In the genomic region with DNA sequence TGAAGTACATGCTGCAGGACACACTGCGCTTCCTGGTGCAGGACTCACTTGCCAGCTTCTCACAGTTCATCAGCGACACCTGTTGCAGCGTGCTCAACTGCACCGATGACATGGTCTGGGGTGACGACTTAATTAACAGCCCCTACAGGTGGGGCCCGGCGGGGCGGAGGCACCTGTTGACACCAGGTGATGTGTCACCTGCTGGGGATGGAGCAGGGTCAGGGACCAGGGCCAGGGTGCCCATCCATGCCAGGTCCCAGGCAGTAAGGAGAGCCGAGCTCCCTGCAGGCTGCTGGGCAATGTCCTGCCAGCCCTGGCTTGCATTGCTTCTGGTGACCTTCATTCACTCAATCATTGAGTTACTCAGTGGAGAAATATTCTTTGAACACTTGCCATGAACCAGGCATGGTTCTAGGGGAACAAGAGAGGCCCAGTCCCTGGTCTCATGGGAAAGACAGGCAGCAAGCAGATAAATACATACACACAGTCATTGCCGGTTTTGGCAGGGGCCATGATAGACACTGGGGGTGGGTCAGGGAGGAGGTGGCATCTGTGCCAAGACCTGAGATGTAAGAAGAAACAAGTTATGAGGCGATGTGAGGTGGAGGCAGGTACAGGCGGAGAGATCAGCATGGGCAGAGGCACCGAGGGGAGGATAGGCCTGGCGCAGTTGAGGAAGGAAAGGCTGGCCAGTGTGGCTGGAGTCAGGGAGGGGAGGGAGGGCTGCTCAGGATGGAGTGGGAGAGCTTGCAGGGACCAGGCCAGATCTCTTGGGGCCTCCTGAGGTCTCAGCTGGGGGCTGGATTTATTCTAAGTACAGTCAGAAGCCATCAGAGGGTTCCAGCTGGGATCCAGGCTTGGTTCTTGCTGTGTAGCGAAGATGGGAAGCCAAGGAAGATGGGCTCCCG, we compare ENCODE assay signal across 15 cellular contexts. TPM values are rescaled to one million over a fixed set of nuclear protein-coding genes. Genes with fewer than 3 reads are reported as not detected.
DNase-seq lines count a peak whose midpoint lies in the region; ATAC-seq, FAIRE-seq and TF ChIP-seq lines count a peak whose summit lies in the region.
"Had no signal": no experiment of that assay in that cellular context is flagged by ENCODE, and none has a peak within 500 bp of the region (broad histone marks: within the 10 kb centered on the region; RNA-seq: fewer than 3 reads in every experiment).

No MANE protein-coding gene starts in this region.

- peak overlapping the region; percentile 25 for H3K27ac Mint-ChIP-seq in CD4-positive, alpha-beta T cell
- H3K27ac Mint-ChIP-seq: T-helper 2 cell treated with Interferon-gamma antibody and Interleukin-4, amounts not matched to agents 5 μg/mL and 100 μg/mL, for 36 hours had no signal

- H3K36me3 ChIP-seq in pancreas, result no peaks in the 10 kb centered on the region
- no peaks in the 10 kb centered on the region for H3K36me3 ChIP-seq in hepatocyte (replicated peaks; ENCODE audit: insufficient read depth, low read depth)
- no peaks in the 10 kb centered on the region for H3K36me3 ChIP-seq in BE2C
- H3K36me3 ChIP-seq in OCI-LY7 (ENCODE audit: insufficient read depth, low read length), result no peaks in the 10 kb centered on the region

- H3K9me3 Mint-ChIP-seq in CD4-positive, alpha-beta T cell, result no peaks in the 10 kb centered on the region
- H3K9me3 Mint-ChIP-seq: T-helper 2 cell treated with Interferon-gamma antibody and Interleukin-4, amounts not matched to agents 5 μg/mL and 100 μg/mL, for 36 hours had no signal

- H3K4me3 Mint-ChIP-seq in CD4-positive, alpha-beta T cell, result no peak overlapping the region
- H3K4me3 Mint-ChIP-seq: T-helper 2 cell treated with Interferon-gamma antibody and Interleukin-4, amounts not matched to agents 5 μg/mL and 100 μg/mL, for 36 hours had no signal

- WGBS in pancreas, 2 donors, result 64 to 67% methylated on average over 16 of the region's 16 CpGs
- WGBS in hepatocyte (ENCODE audit: low lambda C conversion rate, missing lambda C conversion rate), result 96% methylated on average over 16 of the region's 16 CpGs

- TF ChIP-seq CTCF in CD4-positive, alpha-beta T cell (IDR thresholded peaks at IDR 0.05), result no peak
- no peak for TF ChIP-seq CTCF in pancreas (IDR thresholded peaks at IDR 0.05)
- TF ChIP-seq CTCF in hepatocyte (IDR thresholded peaks at IDR 0.05; ENCODE audit: poor library complexity), result no peak
- no peak for TF ChIP-seq CTCF in BE2C (IDR thresholded peaks at IDR 0.05; ENCODE audit: low read depth, low read length)
- no peak for TF ChIP-seq CTCF in OCI-LY7 (conservative IDR thresholded peaks at IDR 0.05; ENCODE audit: low read length)

- H3K36me3 Mint-ChIP-seq in CD4-positive, alpha-beta T cell (ENCODE audit: low read depth), result peaks cover 60% of the 10 kb centered on the region

- ATAC-seq in CD4-positive, alpha-beta T cell (ENCODE audit: poor library complexity), result no peak
- peak; percentile 65 to 88 (median 73) for ATAC-seq in pancreas

- no peak overlapping the region for H3K27ac ChIP-seq in CD4-positive, alpha-beta T cell (ENCODE audit: low read depth, low read length)
- H3K27ac ChIP-seq in pancreas (peak overlapping the region in 3 of 4 donors; percentile 22 to 62 (median 41)), hepatocyte (no peak overlapping the region), OCI-LY7 (ENCODE audit: low read depth, low read length, poor library complexity, severe bottlenecking) (no peak overlapping the region)
- H3K27ac ChIP-seq: esophagus squamous epithelium, stomach had no signal

- BruUV-seq in OCI-LY7 (replicated peaks; lab: Mats Ljungman, UMichigan), result no TSS peak

- POLR2A ChIA-PET in CD4-positive, alpha-beta T cell (lab: Charles Lee), result no interaction called here
- POLR2A ChIA-PET in OCI-LY7 (lab: Charles Lee), result no interaction called here

- H3K27me3 ChIP-seq in CD4-positive, alpha-beta T cell (ENCODE audit: control insufficient read depth, insufficient read depth, low read length), result no peaks in the 10 kb centered on the region
- H3K27me3 ChIP-seq in pancreas (no peaks in the 10 kb centered on the region), hepatocyte (no peaks in the 10 kb centered on the region), BE2C (no peaks in the 10 kb centered on the region)
- H3K27me3 ChIP-seq: esophagus squamous epithelium, stomach had no signal

- no peak overlapping the region for H2AFZ ChIP-seq in hepatocyte
- H2AFZ ChIP-seq in OCI-LY7 (ENCODE audit: low read length), result no peak overlapping the region

- no peak overlapping the region for H3K4me3 ChIP-seq in pancreas
- no peak overlapping the region for H3K4me3 ChIP-seq in hepatocyte
- no peak overlapping the region for H3K4me3 ChIP-seq in BE2C (ENCODE audit: low read depth, low read length)
- no peak overlapping the region for H3K4me3 ChIP-seq in OCI-LY7 (ENCODE audit: low read depth, low read length, poor library complexity, severe bottlenecking)
- H3K4me3 ChIP-seq: esophagus squamous epithelium, stomach had no signal

- H3K79me2 ChIP-seq in hepatocyte (no peaks in the 10 kb centered on the region), OCI-LY7 (ENCODE audit: insufficient read depth, low read depth, low read length) (no peaks in the 10 kb centered on the region)

- DNase-seq in CD4-positive, alpha-beta T cell, result no peak
- DNase-seq in RPMI7951 (ENCODE audit: low read depth), result peak; percentile 24
- peak; percentile 76 for DNase-seq in fibroblast of gingiva (ENCODE audit: low read depth)
- peak in 5 of 6 donors; percentile 34 to 74 (median 52) for DNase-seq in pancreas
- no peak for DNase-seq in NCI-H1694 treated with DMSO at 0.1 percent for 48 hours (lab: John Stamatoyannopoulos, UW)
- no peak for DNase-seq in hepatocyte (ENCODE audit: low spot score)
- no peak for DNase-seq in BE2C
- DNase-seq in OCI-LY7 (ENCODE audit: low spot score), result no peak
- DNase-seq: activated CD4-positive, alpha-beta T cell treated with anti-CD3 and anti-CD28 coated beads, Interleukin-2, amount 50 U/mL, for 4 hours; activated effector memory CD4-positive, alpha-beta T cell treated with Interleukin-2 at 50 U/mL for 16 hours; esophagus squamous epithelium; GDM1; MV-4-11; stomach had no signal

- intact Hi-C loops in CD4-positive, alpha-beta T cell (cut with DNase I, micrococcal nuclease), result no loop called here
- intact Hi-C loops in pancreas (cut with DNase I), result no loop called here
- intact Hi-C loops in OCI-LY7 (cut with micrococcal nuclease; ENCODE audit: unreplicated experiment), result no loop called here

- H3K4me1 Mint-ChIP-seq in CD4-positive, alpha-beta T cell (ENCODE audit: low read depth), result no peaks in the 10 kb centered on the region

- H3K9me3 ChIP-seq in CD4-positive, alpha-beta T cell (ENCODE audit: control insufficient read depth, low read length), result no peaks in the 10 kb centered on the region
- H3K9me3 ChIP-seq in pancreas, result no peaks in the 10 kb centered on the region
- no peaks in the 10 kb centered on the region for H3K9me3 ChIP-seq in hepatocyte (ENCODE audit: low read depth)
- H3K9me3 ChIP-seq in BE2C, result no peaks in the 10 kb centered on the region
- H3K9me3 ChIP-seq in OCI-LY7 (ENCODE audit: low read length), result no peaks in the 10 kb centered on the region
- H3K9me3 ChIP-seq: esophagus squamous epithelium, stomach had no signal

- H3K4me2 ChIP-seq in hepatocyte (no peak overlapping the region), OCI-LY7 (ENCODE audit: low read length) (no peak overlapping the region)

- H3K9me2 ChIP-seq in hepatocyte (replicated peaks; ENCODE audit: insufficient read depth), result no peaks in the 10 kb centered on the region
- H3K9me2 ChIP-seq in OCI-LY7 (ENCODE audit: insufficient read depth, low read length), result no peaks in the 10 kb centered on the region

- no peak for FAIRE-seq in pancreas (lab: Jason Lieb, UNC)

- CTCF ChIA-PET in CD4-positive, alpha-beta T cell (lab: Charles Lee), result no interaction called here
- CTCF ChIA-PET in OCI-LY7 (lab: Charles Lee; ENCODE audit: unreplicated experiment), result no interaction called here

- H3K27me3 Mint-ChIP-seq in CD4-positive, alpha-beta T cell, result no peaks in the 10 kb centered on the region

- H4K20me1 ChIP-seq in hepatocyte (ENCODE audit: insufficient read depth, poor library complexity, severe bottlenecking), result no peaks in the 10 kb centered on the region
- H4K20me1 ChIP-seq in OCI-LY7 (ENCODE audit: insufficient read depth, low read length), result no peaks in the 10 kb centered on the region

- H3K4me1 ChIP-seq in pancreas (no peaks in the 10 kb centered on the region), hepatocyte (ENCODE audit: insufficient read depth) (no peaks in the 10 kb centered on the region), BE2C (no peaks in the 10 kb centered on the region), OCI-LY7 (ENCODE audit: insufficient read depth, low read length, poor library complexity, severe bottlenecking) (peaks cover 20% of the 10 kb centered on the region)

RNA-seq across cellular contexts. Expression of a gene that starts 30.8 kb away (rescaled TPM):
- total RNA-seq in CD4-positive, alpha-beta T cell, result 10 to 100 TPM; 49.7 to 50.7 TPM
- total RNA-seq in RPMI7951 (2014; rRNA removed; shearing (Covaris generic)), result 0.48 and 0.78 TPM in 2 replicates
- total RNA-seq in pancreas (1 to 10 TPM; 2.9 to 5.1 (median 4.1) TPM), hepatocyte (2.5 and 4.0 TPM in 2 replicates), OCI-LY7 (2022) (5.8 and 10.5 TPM in 2 replicates)
- polyA plus RNA-seq in pancreas (10 to 100 TPM in 1 of 2 donors, 1 to 10 TPM in 1; 8.1 to 11.4 TPM), hepatocyte (2.7 and 4.2 TPM in 2 replicates)
- 3.7 TPM for polyA plus RNA-seq in BE2C (2012; ENCODE audit: insufficient read depth, insufficient read length, low read depth)
- 14.2 and 18.3 TPM in 2 replicates for total RNA-seq in OCI-LY7 (2014; rRNA removed; shearing (Covaris generic))

RNA-seq across cellular contexts. Expression of a gene that starts 59.2 kb away (rescaled TPM):
- 10 to 100 TPM; 24.4 to 24.6 TPM for total RNA-seq in CD4-positive, alpha-beta T cell
- 4.6 and 6.4 TPM in 2 replicates for total RNA-seq in RPMI7951 (2014; rRNA removed; shearing (Covaris generic))
- 10 to 100 TPM in 1 of 6 donors, 1 to 10 TPM in 5; 4.1 to 11.6 (median 6.8) TPM for total RNA-seq in pancreas
- polyA plus RNA-seq in pancreas, result 10 to 100 TPM; 13.8 to 19.3 TPM
- total RNA-seq in hepatocyte, result 112 and 116 TPM in 2 replicates
- 95.5 and 110 TPM in 2 replicates for polyA plus RNA-seq in hepatocyte
- polyA plus RNA-seq in BE2C (2012; ENCODE audit: insufficient read depth, insufficient read length, low read depth), result 27.8 TPM
- total RNA-seq in OCI-LY7 (2014; rRNA removed; shearing (Covaris generic)), result 24.5 and 28.1 TPM in 2 replicates
- 28.6 and 29.6 TPM in 2 replicates for total RNA-seq in OCI-LY7 (2022)

Comparison
In these comparisons a context has a peak if more than half of its experiments do, and no peak if none do; other contexts are left out.
1. DNase-seq: peak in RPMI7951 (single experiment), fibroblast of gingiva (single experiment) and pancreas (5 of 6); none in CD4-positive, alpha-beta T cell (0 of 10), NCI-H1694 treated with DMSO at 0.1 percent for 48 hours (single experiment), hepatocyte (single experiment), BE2C (single experiment) and OCI-LY7 (single experiment).
2. H3K27ac ChIP-seq: peak in pancreas (3 of 4); none in CD4-positive, alpha-beta T cell (single experiment), hepatocyte (single experiment) and OCI-LY7 (single experiment).